1 cellular context compared by ENCODE assay signal in genomic region chr7:19079066-19079465, GRCh38.
TF ChIP-seq lines count a peak whose summit lies in the region.

No MANE protein-coding gene starts in this region.

TF ChIP-seq in H1, 55 proteins besides CTCF, POLR2A, EP300 and RAD21:
- TF ChIP-seq JUND (IDR thresholded peaks at IDR 0.05; ENCODE audit: low read length) (0 out of 2 replicates have a peak, but pooled peaks have one; percentile 23), GTF2F1 (IDR thresholded peaks at IDR 0.05; ENCODE audit: borderline replicate concordance, low read depth, low read length) (no peak), CEBPB (IDR thresholded peaks at IDR 0.05; ENCODE audit: low read depth, low read length) (peak; percentile 77; the same call in 1 of the 2 replicates)
